Comparison of ENCODE assay signal across 14 cellular contexts in the genomic region with DNA sequence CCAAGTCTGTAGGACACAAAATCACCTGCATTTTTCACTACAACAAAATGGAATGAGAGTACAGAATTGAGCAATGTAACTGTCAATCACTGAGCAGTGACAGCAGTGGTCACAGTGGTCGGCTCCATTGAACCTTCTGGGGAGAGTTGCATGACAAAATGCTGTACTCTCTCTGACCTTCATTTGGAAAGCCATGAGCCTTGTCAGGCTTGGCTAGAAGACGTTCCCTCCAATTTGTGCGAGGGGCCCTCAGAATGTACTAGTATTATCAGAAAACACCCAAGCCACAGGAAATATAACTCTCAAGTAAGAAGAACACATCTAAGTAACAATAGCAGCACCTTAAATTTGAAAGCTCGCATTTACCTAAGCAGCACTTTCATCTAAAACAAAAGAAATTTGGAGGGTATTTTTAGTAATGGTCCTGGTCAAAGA.
A peak's percentile ranks its signal among the peaks of the same experiment; 100 is the strongest.
DNase-seq lines count a peak whose midpoint lies in the region; ATAC-seq, FAIRE-seq and TF ChIP-seq lines count a peak whose summit lies in the region.
"Had no signal": no experiment of that assay in that cellular context is flagged by ENCODE, and none has a peak within 500 bp of the region (broad histone marks: within the 10 kb centered on the region; RNA-seq: fewer than 3 reads in every experiment).

No MANE protein-coding gene starts in this region.

- POLR2A ChIA-PET in HEK293T (lab: Yijun Ruan, JAX), result no interaction called here
- POLR2A ChIA-PET in activated CD8-positive, alpha-beta T cell treated with anti-CD3 and anti-CD28 coated beads, Interleukin-2, amount 10 ng/mL, durations not matched to agents 7 days and 5 days (lab: Charles Lee), result no interaction called here

- ATAC-seq in HG03280 (IDR thresholded peaks at IDR 0.05; ENCODE audit: unreplicated experiment), result peak; percentile 77
- ATAC-seq in stimulated activated naive CD8-positive, alpha-beta T cell treated with anti-CD3 and anti-CD28 coated beads, Interleukin-15, amount 100 ng/mL, for 72 hours, result peak; percentile 70
- ATAC-seq in activated CD8-positive, alpha-beta T cell treated with anti-CD3 and anti-CD28 coated beads, Interleukin-2, amount 10 ng/mL, durations not matched to agents 7 days and 5 days, result no peak
- ATAC-seq: HCT116 had no signal

- FAIRE-seq in GM19239 (lab: Jason Lieb, UNC), result peak; percentile 97
- FAIRE-seq: TTC549 had no signal

- DNase-seq in GM19239 (ENCODE audit: insufficient read length, low spot score) (no peak), HEK293T (ENCODE audit: extremely low spot score) (no peak), DMS153 (lab: John Stamatoyannopoulos, UW) (no peak)
- no peak for DNase-seq in stimulated activated naive CD8-positive, alpha-beta T cell treated with anti-CD3 and anti-CD28 coated beads, Interleukin-15, amount 100 ng/mL, for 72 hours
- no peak for DNase-seq in activated CD8-positive, alpha-beta T cell treated with anti-CD3 and anti-CD28 coated beads, Interleukin-2, amount 10 ng/mL, durations not matched to agents 7 days and 5 days
- DNase-seq in activated CD4-positive, alpha-beta T cell treated with anti-CD3 and anti-CD28 coated beads, Interleukin-2, amount 50 U/mL, for 48 hours, result no peak
- DNase-seq: nucleus accumbens; Peyer's patch; stimulated activated CD4-positive, alpha-beta T cell treated with anti-CD3 and anti-CD28 coated beads, Interleukin-1b, Interleukin-23, amount 100 ng/mL, for 48 hours had no signal

- H3K4me3 Mint-ChIP-seq in stimulated activated naive CD8-positive, alpha-beta T cell treated with anti-CD3 and anti-CD28 coated beads, Interleukin-15, amount 100 ng/mL, for 72 hours, result no peak overlapping the region
- no peak overlapping the region for H3K4me3 Mint-ChIP-seq in activated CD8-positive, alpha-beta T cell treated with anti-CD3 and anti-CD28 coated beads, Interleukin-2, amount 10 ng/mL, durations not matched to agents 7 days and 5 days
- H3K4me3 Mint-ChIP-seq: activated T-cell treated with anti-CD3 and anti-CD28 coated beads, Interleukin-2, amount 50 U/mL, for 72 hours; central memory CD8-positive, alpha-beta T cell had no signal

- CTCF ChIA-PET in HEK293T (lab: Yijun Ruan, JAX), result no interaction called here
- CTCF ChIA-PET in activated CD8-positive, alpha-beta T cell treated with anti-CD3 and anti-CD28 coated beads, Interleukin-2, amount 10 ng/mL, durations not matched to agents 7 days and 5 days (lab: Charles Lee), result no interaction called here

- H3K4me1 Mint-ChIP-seq in stimulated activated naive CD8-positive, alpha-beta T cell treated with anti-CD3 and anti-CD28 coated beads, Interleukin-15, amount 100 ng/mL, for 72 hours, result peaks cover 14% of the 10 kb centered on the region
- no peaks in the 10 kb centered on the region for H3K4me1 Mint-ChIP-seq in activated CD8-positive, alpha-beta T cell treated with anti-CD3 and anti-CD28 coated beads, Interleukin-2, amount 10 ng/mL, durations not matched to agents 7 days and 5 days (ENCODE audit: low read depth)
- H3K4me1 Mint-ChIP-seq: central memory CD8-positive, alpha-beta T cell had no signal

- peak overlapping the region in 1 of 2 donors; percentile 40 for H3K27ac Mint-ChIP-seq in stimulated activated naive CD8-positive, alpha-beta T cell treated with anti-CD3 and anti-CD28 coated beads, Interleukin-15, amount 100 ng/mL, for 72 hours
- no peak overlapping the region for H3K27ac Mint-ChIP-seq in activated CD8-positive, alpha-beta T cell treated with anti-CD3 and anti-CD28 coated beads, Interleukin-2, amount 10 ng/mL, durations not matched to agents 7 days and 5 days
- H3K27ac Mint-ChIP-seq: activated T-cell treated with anti-CD3 and anti-CD28 coated beads, Interleukin-2, amount 50 U/mL, for 72 hours had no signal

- no peaks in the 10 kb centered on the region for H3K27me3 Mint-ChIP-seq in stimulated activated naive CD8-positive, alpha-beta T cell treated with anti-CD3 and anti-CD28 coated beads, Interleukin-15, amount 100 ng/mL, for 72 hours
- no peaks in the 10 kb centered on the region for H3K27me3 Mint-ChIP-seq in activated CD8-positive, alpha-beta T cell treated with anti-CD3 and anti-CD28 coated beads, Interleukin-2, amount 10 ng/mL, durations not matched to agents 7 days and 5 days (ENCODE audit: low read depth)
- H3K27me3 Mint-ChIP-seq: central memory CD8-positive, alpha-beta T cell had no signal

- peaks cover 4 to 8% of the 10 kb centered on the region in 2 donors for H3K9me3 Mint-ChIP-seq in stimulated activated naive CD8-positive, alpha-beta T cell treated with anti-CD3 and anti-CD28 coated beads, Interleukin-15, amount 100 ng/mL, for 72 hours
- no peaks in the 10 kb centered on the region for H3K9me3 Mint-ChIP-seq in activated CD8-positive, alpha-beta T cell treated with anti-CD3 and anti-CD28 coated beads, Interleukin-2, amount 10 ng/mL, durations not matched to agents 7 days and 5 days (ENCODE audit: insufficient read depth)

- H3K36me3 Mint-ChIP-seq in activated CD8-positive, alpha-beta T cell treated with anti-CD3 and anti-CD28 coated beads, Interleukin-2, amount 10 ng/mL, durations not matched to agents 7 days and 5 days (ENCODE audit: low read depth), result no peaks in the 10 kb centered on the region

TF ChIP-seq in HEK293T, 16 proteins besides CTCF, POLR2A, EP300 and RAD21:
- TF ChIP-seq NFRKB (IDR thresholded peaks at IDR 0.05), result no peak
- no peak for TF ChIP-seq CTBP1 (IDR thresholded peaks at IDR 0.05; ENCODE audit: borderline replicate concordance)
- TF ChIP-seq PKNOX1 (IDR thresholded peaks at IDR 0.05), result 0 out of 2 replicates have a peak, but pooled peaks have one; percentile 3
- TF ChIP-seq FOXA1 (IDR thresholded peaks at IDR 0.05), result no peak
- TF ChIP-seq SP1 (IDR thresholded peaks at IDR 0.05), result no peak
- TF ChIP-seq L3MBTL2 (conservative IDR thresholded peaks at IDR 0.05), result no peak
- TF ChIP-seq ELF4 (IDR thresholded peaks at IDR 0.05), result no peak
- TF ChIP-seq LEF1 (IDR thresholded peaks at IDR 0.05; ENCODE audit: borderline replicate concordance), result no peak
- no peak for TF ChIP-seq ZNF384 (IDR thresholded peaks at IDR 0.05)
TF ChIP-seq in HEK293T: peak in this region for 1.
